Comparison of ENCODE assay signal across 22 cellular contexts in the genomic region with DNA sequence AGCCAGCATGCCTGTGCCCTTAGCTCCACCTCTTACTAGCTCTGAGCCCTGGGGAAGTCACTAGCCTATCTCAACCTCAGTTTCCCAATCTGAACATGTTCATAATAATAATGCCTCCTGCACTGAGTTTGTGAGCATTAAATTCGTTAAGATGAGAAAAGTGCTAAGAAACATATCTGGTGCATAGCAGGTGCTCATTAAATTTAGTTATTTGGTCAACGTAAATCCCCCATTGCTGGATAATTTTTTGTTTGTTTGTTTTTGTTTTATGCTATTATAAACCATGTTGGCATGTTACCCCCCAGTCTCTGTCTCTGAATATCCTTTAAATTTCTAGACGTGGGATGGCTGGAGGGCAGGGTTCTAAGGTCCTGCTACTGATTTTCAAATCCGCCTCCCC.
"Had no signal": no experiment of that assay in that cellular context is flagged by ENCODE, and none has a peak within 500 bp of the region (broad histone marks: within the 10 kb centered on the region; RNA-seq: fewer than 3 reads in every experiment).

No MANE protein-coding gene starts in this region.

- H3K27ac Mint-ChIP-seq: mesothelial cell of epicardium had no signal

- DNase-seq: dermis blood vessel endothelial cell; dorsolateral prefrontal cortex; effector CD4-positive, alpha-beta T cell; effector memory CD4-positive, alpha-beta T cell; erythroblast; esophagus squamous epithelium; foreskin fibroblast; foreskin melanocyte; gastrocnemius medialis; glutamatergic neuron; heart right ventricle; hippocampal formation; left cardiac atrium; left lung; left ventricle myocardium superior; lower lobe of right lung; mesenchymal stem cell; mucosa of descending colon had no signal

- H3K4me3 ChIP-seq: coronary artery, dorsolateral prefrontal cortex, esophagus squamous epithelium, gastrocnemius medialis, heart right ventricle, left lung, lower lobe of right lung, mucosa of descending colon had no signal

- H3K4me1 ChIP-seq: esophagus squamous epithelium, gastrocnemius medialis, heart right ventricle, left lung, lower lobe of right lung had no signal

- H3K4me3 Mint-ChIP-seq: mesothelial cell of epicardium had no signal

- H3K27ac ChIP-seq: coronary artery, dorsolateral prefrontal cortex, epithelial cell of prostate, esophagus squamous epithelium, gastrocnemius medialis, heart right ventricle, left lung, lower lobe of right lung had no signal

- H3K36me3 ChIP-seq: esophagus squamous epithelium, gastrocnemius medialis, heart right ventricle, left lung, lower lobe of right lung had no signal

- ATAC-seq: esophagus mucosa, gastrocnemius medialis, heart right ventricle, left cardiac atrium, left lung, left ventricle myocardium superior, lower lobe of right lung, mucosa of descending colon had no signal

- H3K27me3 ChIP-seq: dorsolateral prefrontal cortex, esophagus squamous epithelium, gastrocnemius medialis had no signal

- H3K9me3 ChIP-seq: gastrocnemius medialis, heart right ventricle, left lung, lower lobe of right lung, mucosa of descending colon had no signal

- H3K36me3 Mint-ChIP-seq: mesothelial cell of epicardium had no signal

- H3K9me3 Mint-ChIP-seq: mesothelial cell of epicardium had no signal

- H3K4me1 Mint-ChIP-seq: mesothelial cell of epicardium had no signal
